ENCODE assay signal across 1 cellular context in the genomic region with DNA sequence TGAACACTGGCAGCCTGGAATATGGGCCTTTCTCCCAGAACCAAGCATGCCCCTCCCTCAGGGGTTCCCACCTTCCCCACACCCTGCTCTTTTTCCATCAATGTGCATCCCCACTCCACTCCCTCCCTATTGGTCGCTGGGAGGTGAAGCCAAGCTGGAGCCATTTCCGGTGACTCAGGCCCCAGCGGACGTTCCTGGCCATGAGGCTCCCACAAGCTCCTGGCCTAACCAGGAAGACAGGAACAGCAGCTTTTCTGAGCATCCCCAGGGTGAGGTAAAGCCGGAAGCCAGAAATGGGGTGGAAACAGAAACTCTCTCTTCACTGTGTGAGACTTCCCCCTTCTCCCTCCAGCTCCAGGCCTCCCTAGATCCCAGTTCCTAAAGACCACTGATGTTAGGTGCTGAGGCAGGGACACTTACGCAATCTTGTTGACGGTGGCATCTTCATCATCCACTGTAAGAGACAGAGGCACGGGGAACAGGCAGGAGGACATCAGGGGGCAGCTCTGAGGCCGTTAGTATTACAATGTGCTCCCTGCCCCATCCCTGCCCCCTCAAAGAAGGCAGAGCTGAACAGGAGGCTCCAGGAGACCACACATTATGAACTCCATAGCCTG.
TF ChIP-seq lines count a peak whose summit lies in the region.

No MANE protein-coding gene starts in this region.

TF ChIP-seq in K562, 482 proteins besides CTCF, POLR2A, EP300 and RAD21:
- TF ChIP-seq CEBPG (CRISPR knock-in tag; IDR thresholded peaks at IDR 0.05) (peak; percentile 21; the same call in 1 of the 2 replicates), CEBPG (tag; conservative IDR thresholded peaks at IDR 0.05 in 1 of 2, IDR thresholded peaks at IDR 0.05 in 1 of 2) (no peak), ZNF282 (CRISPR knock-in tag; IDR thresholded peaks at IDR 0.05) (no peak), CEBPB (tag; IDR thresholded peaks at IDR 0.05) (peak; percentile 49)
TF ChIP-seq in K562: peak in this region for 2.
